ENCODE assay signal across 26 cellular contexts in the genomic region with DNA sequence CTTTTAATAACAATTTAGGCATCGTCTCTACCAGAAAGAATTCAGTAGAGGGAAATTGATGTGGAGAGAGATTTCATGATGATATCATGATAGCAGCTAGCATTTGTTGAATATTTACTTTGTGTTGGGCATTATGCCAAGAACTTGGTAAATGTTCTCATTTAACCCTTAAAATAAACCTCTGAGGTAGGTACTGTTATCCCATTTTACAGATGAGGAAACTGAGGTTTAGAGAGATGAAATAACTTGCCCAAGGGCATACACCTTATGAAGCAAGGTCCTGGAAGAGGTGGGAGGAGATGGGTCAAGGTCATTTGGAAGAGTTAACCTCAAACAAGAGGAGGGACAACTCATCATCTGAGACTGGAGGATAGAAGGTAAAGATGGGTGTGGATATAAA.
"Had no signal": no experiment of that assay in that cellular context is flagged by ENCODE, and none has a peak within 500 bp of the region (broad histone marks: within the 10 kb centered on the region; RNA-seq: fewer than 3 reads in every experiment).

No MANE protein-coding gene starts in this region.

- H3K4me3 Mint-ChIP-seq: activated CD4-positive, alpha-beta memory T cell treated with anti-CD3 and anti-CD28 coated beads, Interleukin-2, amount 10 ng/mL, durations not matched to agents 7 days and 5 days; activated CD4-positive, alpha-beta T cell treated with anti-CD3 and anti-CD28 coated beads, Interleukin-2, amount 10 ng/mL, durations not matched to agents 7 days and 5 days; activated naive CD8-positive, alpha-beta T cell; activated T-cell treated with anti-CD3 and anti-CD28 coated beads, Interleukin-2, amount 50 U/mL, for 4 hours; activated T-helper 17 cell treated with anti-CD3 and anti-CD28 coated beads, Interleukin-2, amount 50 U/mL, for 72 hours; central memory CD8-positive, alpha-beta T cell; dendritic cell treated with granulocyte-macrophage colony-stimulating factor and Interleukin-4, amounts not matched to agents 40 ng/mL and 50 ng/mL, for 4 days; nephron; WTC11 had no signal

- H3K4me1 Mint-ChIP-seq: central memory CD8-positive, alpha-beta T cell; WTC11 had no signal

- H3K27ac ChIP-seq: esophagus muscularis mucosa, heart right ventricle, left ventricle myocardium inferior, right atrium auricular region, suprapubic skin, tibial artery, upper lobe of right lung had no signal

- H3K9me3 ChIP-seq: esophagus muscularis mucosa, heart right ventricle, left ventricle myocardium inferior, mucosa of descending colon, right atrium auricular region, suprapubic skin, tibial artery, upper lobe of right lung had no signal

- H3K27ac Mint-ChIP-seq: activated CD4-positive, alpha-beta memory T cell treated with anti-CD3 and anti-CD28 coated beads, Interleukin-2, amount 10 ng/mL, durations not matched to agents 7 days and 5 days; activated CD4-positive, alpha-beta T cell treated with anti-CD3 and anti-CD28 coated beads, Interleukin-2, amount 10 ng/mL, durations not matched to agents 7 days and 5 days; activated naive CD8-positive, alpha-beta T cell; activated T-helper 17 cell treated with anti-CD3 and anti-CD28 coated beads, Interleukin-2, amount 50 U/mL, for 72 hours; dendritic cell treated with granulocyte-macrophage colony-stimulating factor and Interleukin-4, amounts not matched to agents 40 ng/mL and 50 ng/mL, for 4 days; nephron; WTC11 had no signal

- H3K27me3 Mint-ChIP-seq: activated CD4-positive, alpha-beta memory T cell treated with anti-CD3 and anti-CD28 coated beads, Interleukin-2, amount 10 ng/mL, durations not matched to agents 7 days and 5 days; activated CD4-positive, alpha-beta T cell treated with anti-CD3 and anti-CD28 coated beads, Interleukin-2, amount 10 ng/mL, durations not matched to agents 7 days and 5 days; activated naive CD8-positive, alpha-beta T cell; activated T-helper 17 cell treated with anti-CD3 and anti-CD28 coated beads, Interleukin-2, amount 50 U/mL, for 72 hours; central memory CD8-positive, alpha-beta T cell; dendritic cell treated with granulocyte-macrophage colony-stimulating factor and Interleukin-4, amounts not matched to agents 40 ng/mL and 50 ng/mL, for 4 days had no signal

- DNase-seq: activated CD4-positive, alpha-beta memory T cell treated with anti-CD3 and anti-CD28 coated beads, Interleukin-2, amount 10 ng/mL, durations not matched to agents 7 days and 5 days; activated CD4-positive, alpha-beta T cell treated with anti-CD3 and anti-CD28 coated beads for 1 hour; activated CD4-positive, alpha-beta T cell treated with anti-CD3 and anti-CD28 coated beads, Interleukin-2, amount 10 ng/mL, durations not matched to agents 7 days and 5 days; activated CD8-positive, alpha-beta memory T cell treated with anti-CD3 and anti-CD28 coated beads, Interleukin-2, amount 50 U/mL, for 48 hours; activated T-cell treated with anti-CD3 and anti-CD28 coated beads, Interleukin-2, amount 50 U/mL, for 4 hours; anterior cingulate cortex; foreskin melanocyte; heart right ventricle; left ventricle myocardium inferior; mucosa of descending colon; stimulated activated CD4-positive, alpha-beta T cell treated with anti-CD3 and anti-CD28 coated beads, Interleukin-15, amount 100 ng/mL, for 24 hours; stimulated activated CD4-positive, alpha-beta T cell treated with anti-CD3 and anti-CD28 coated beads, Interleukin-2, amount 100 ng/mL, for 24 hours; stimulated activated naive CD4-positive, alpha-beta T cell; T-helper 2 cell; tibial artery; upper lobe of right lung had no signal

- ATAC-seq: activated T-cell treated with anti-CD3 and anti-CD28 coated beads, Interleukin-2, amount 50 U/mL, for 4 hours; activated T-helper 17 cell treated with anti-CD3 and anti-CD28 coated beads, Interleukin-2, amount 50 U/mL, for 72 hours; heart right ventricle; mucosa of descending colon; upper lobe of right lung; WTC11 had no signal

- H3K4me1 ChIP-seq: suprapubic skin, tibial artery had no signal

- H3K27me3 ChIP-seq: esophagus muscularis mucosa, heart right ventricle, right atrium auricular region, suprapubic skin, tibial artery, upper lobe of right lung had no signal

- H3K9me3 Mint-ChIP-seq: activated CD4-positive, alpha-beta memory T cell treated with anti-CD3 and anti-CD28 coated beads, Interleukin-2, amount 10 ng/mL, durations not matched to agents 7 days and 5 days; activated CD4-positive, alpha-beta T cell treated with anti-CD3 and anti-CD28 coated beads, Interleukin-2, amount 10 ng/mL, durations not matched to agents 7 days and 5 days; activated T-helper 17 cell treated with anti-CD3 and anti-CD28 coated beads, Interleukin-2, amount 50 U/mL, for 72 hours; central memory CD8-positive, alpha-beta T cell; dendritic cell treated with granulocyte-macrophage colony-stimulating factor and Interleukin-4, amounts not matched to agents 40 ng/mL and 50 ng/mL, for 4 days; nephron; WTC11 had no signal

- H3K4me3 ChIP-seq: esophagus muscularis mucosa, heart right ventricle, left ventricle myocardium inferior, lung, mucosa of descending colon, right atrium auricular region, suprapubic skin, tibial artery, upper lobe of right lung had no signal
